ENCODE assay signal across 8 cellular contexts in the genomic region with DNA sequence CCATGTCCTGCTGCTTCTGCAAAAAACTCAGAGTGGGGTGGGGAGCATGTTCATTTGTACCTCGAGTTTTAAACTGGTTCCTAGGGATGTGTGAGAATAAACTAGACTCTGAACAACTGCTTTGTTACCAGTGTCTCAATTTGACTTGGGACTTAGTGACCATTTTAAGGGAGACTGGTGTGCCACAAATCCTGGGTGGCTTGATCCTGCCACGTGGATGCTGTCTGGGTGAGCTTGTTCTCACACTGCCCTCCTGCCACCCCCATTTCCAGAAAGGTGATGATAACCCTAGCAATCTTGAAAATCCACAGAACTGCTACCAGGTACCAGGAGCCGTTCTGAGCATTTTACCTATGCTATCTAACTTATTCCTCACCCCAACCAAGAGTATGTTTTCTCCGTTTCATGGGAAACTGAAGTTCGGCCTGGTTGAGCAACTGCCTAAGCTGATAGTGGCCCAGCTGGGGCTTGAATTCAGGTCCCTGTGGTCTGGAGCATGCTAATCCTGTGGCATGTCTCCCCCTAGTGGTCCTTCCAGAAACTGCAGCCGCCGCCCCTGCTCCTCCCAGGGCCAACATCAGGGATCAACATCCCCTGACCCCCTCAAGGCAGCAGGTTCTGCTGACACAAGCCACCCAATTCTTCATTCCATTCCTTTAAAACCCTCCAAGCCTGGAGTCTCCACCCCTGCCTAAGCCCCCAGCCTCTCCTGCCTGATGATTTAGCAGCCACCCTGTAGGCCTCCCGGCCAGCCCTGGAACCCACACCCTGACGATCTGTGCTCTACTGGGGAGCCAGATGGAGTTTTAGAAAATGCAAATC. TPM values are rescaled to one million over a fixed set of nuclear protein-coding genes. Genes with fewer than 3 reads are reported as not detected.
DNase-seq lines count a peak whose midpoint lies in the region; ATAC-seq, FAIRE-seq and TF ChIP-seq lines count a peak whose summit lies in the region.

No MANE protein-coding gene starts in this region.

- no peaks in the 10 kb centered on the region for H3K9me3 Mint-ChIP-seq in activated CD8-positive, alpha-beta T cell treated with anti-CD3 and anti-CD28 coated beads for 36 hours

- H3K27ac ChIP-seq in H1 (ENCODE audit: low read depth, low read length) = no peak overlapping the region

- no peak overlapping the region for H3K4ac ChIP-seq in H1 (replicated peaks; ENCODE audit: insufficient read length, low read depth, low read length)

- H3K4me3 ChIP-seq in H1 (ENCODE audit: extremely low read depth in 1 of 4, insufficient read depth in 2 of 4, low read depth in 3 of 4, low read length in 4 of 4) = no peak overlapping the region

- peak; percentile 56 for DNase-seq in NCI-H2196 (lab: John Stamatoyannopoulos, UW; ENCODE audit: unreplicated experiment)
- DNase-seq in NCI-H2196 treated with DMSO at 0.1 percent for 48 hours (lab: John Stamatoyannopoulos, UW; ENCODE audit: unreplicated experiment) = no peak
- peak; percentile 75 for DNase-seq in NCI-H82 (lab: John Stamatoyannopoulos, UW)
- DNase-seq in activated CD8-positive, alpha-beta T cell treated with anti-CD3 and anti-CD28 coated beads for 36 hours = peak; percentile 90
- DNase-seq in H1 (ENCODE audit: low read depth in 1 of 2, low spot score in 2 of 2) = peak; percentile 43 to 98
- DNase-seq in midbrain (lab: John Stamatoyannopoulos, UW) = peak; percentile 51
- DNase-seq in stimulated activated CD8-positive, alpha-beta memory T cell treated with anti-CD3 and anti-CD28 coated beads, Interleukin-7, amount 100 ng/mL, for 1 hour (ENCODE audit: low read depth in 2 of 2) = peak; percentile 57 to 77

- no peak overlapping the region for H3K23ac ChIP-seq in H1 (ENCODE audit: insufficient read length)

- no peaks in the 10 kb centered on the region for H3K27me3 ChIP-seq in H1 (replicated peaks in 1 of 4; ENCODE audit: control insufficient read depth in 3 of 4, extremely low read depth in 1 of 4, insufficient read depth in 3 of 4, low read length in 3 of 4)

- no peak overlapping the region for H2BK5ac ChIP-seq in H1 (ENCODE audit: low read depth, low read length)

- no peak overlapping the region for H2BK120ac ChIP-seq in H1 (replicated peaks; ENCODE audit: low read depth, low read length)

- H2BK15ac ChIP-seq in H1 (ENCODE audit: low read length) = no peak overlapping the region

- no peak for TF ChIP-seq POLR2A in H1 (IDR thresholded peaks at IDR 0.05; ENCODE audit: control extremely low read depth in 1 of 2, low read depth in 2 of 2, low read length in 2 of 2)

- WGBS in H1 (ENCODE audit: extremely low coverage in 1 of 2, insufficient coverage in 1 of 2, insufficient read length in 1 of 2, insufficient replicate concordance in 2 of 2, low coverage in 1 of 2, low lambda C conversion rate in 2 of 2, missing lambda C conversion rate in 1 of 2), 2 experiments = 60% methylated on average over 9 of the region's 9 CpGs; no CpG with 5 or more reads in 1 of the 2 experiments

- ATAC-seq in HG02759 (IDR thresholded peaks at IDR 0.05; ENCODE audit: unreplicated experiment) = peak; percentile 53
- peak; percentile 63 for ATAC-seq in activated CD8-positive, alpha-beta T cell treated with anti-CD3 and anti-CD28 coated beads for 36 hours

- H3K27me3 Mint-ChIP-seq in activated CD8-positive, alpha-beta T cell treated with anti-CD3 and anti-CD28 coated beads for 36 hours = no peaks in the 10 kb centered on the region

- H4K5ac ChIP-seq in H1 (ENCODE audit: insufficient read length, low read depth, low read length) = no peak overlapping the region

- H4K8ac ChIP-seq in H1 (ENCODE audit: extremely low read depth, insufficient read depth, low read length) = no peak overlapping the region

- H3K27ac Mint-ChIP-seq in activated CD8-positive, alpha-beta T cell treated with anti-CD3 and anti-CD28 coated beads for 36 hours = peak overlapping the region; percentile 27

- H3K4me2 ChIP-seq in H1 (ENCODE audit: insufficient read depth in 1 of 2, low read depth in 2 of 2, low read length in 2 of 2) = no peak overlapping the region

- no peaks in the 10 kb centered on the region for H3K36me3 Mint-ChIP-seq in activated CD8-positive, alpha-beta T cell treated with anti-CD3 and anti-CD28 coated beads for 36 hours (ENCODE audit: low read depth)

- no peak overlapping the region; the same call in 1 of the 2 replicates for H2BK12ac ChIP-seq in H1 (ENCODE audit: low read depth, low read length)

- H3K23me2 ChIP-seq in H1 (ENCODE audit: low read depth, low read length) = no peaks in the 10 kb centered on the region

- no peak overlapping the region for H2BK20ac ChIP-seq in H1 (ENCODE audit: low read length)

- no peak overlapping the region for H3K18ac ChIP-seq in H1 (ENCODE audit: extremely low read depth, low read length)

- CTCF ChIA-PET in activated CD8-positive, alpha-beta T cell treated with anti-CD3 and anti-CD28 coated beads for 36 hours (lab: Charles Lee) = interaction anchor here (0.6 to 4.0 kb wide), 81 partner anchors 8 to 623 kb away, joined by 3 to 45 read pairs (median 4); a partner anchor contains a TSS
- CTCF ChIA-PET in H1 (lab: Charles Lee; ENCODE audit: partially characterized antibody) = interaction anchor here (0.5 to 6.3 kb wide), 54 partner anchors 9 to 728 kb away, joined by 3 to 39 read pairs (median 4); a partner anchor contains a TSS

- FAIRE-seq in H1 (lab: Jason Lieb, UNC) = no peak

- POLR2A ChIA-PET in activated CD8-positive, alpha-beta T cell treated with anti-CD3 and anti-CD28 coated beads for 36 hours (lab: Charles Lee) = interaction anchor here (1.5 kb wide), 1 partner anchor 252 kb away, joined by 3 read pairs; no protein-coding TSS in a partner anchor
- POLR2A ChIA-PET in H1 (lab: Charles Lee; ENCODE audit: partially characterized antibody) = interaction anchor here (1.3 kb wide), 1 partner anchor 52 kb away, joined by 6 read pairs; a partner anchor contains a TSS

- intact Hi-C loops in activated CD8-positive, alpha-beta T cell treated with anti-CD3 and anti-CD28 coated beads for 36 hours (cut with micrococcal nuclease) = loop anchor here (5.0 to 10.0 kb wide), 3 partner anchors 172 to 312 kb away; a partner anchor contains a TSS

- H2AK5ac ChIP-seq in H1 (ENCODE audit: low read depth, low read length) = no peak overlapping the region

- no peak overlapping the region for H3K14ac ChIP-seq in H1 (ENCODE audit: insufficient read length)

- H3K9me3 ChIP-seq in H1 (ENCODE audit: insufficient read depth in 2 of 2, low read depth in 1 of 2, low read length in 1 of 2) = no peaks in the 10 kb centered on the region

- no peaks in the 10 kb centered on the region for H4K20me1 ChIP-seq in H1 (replicated peaks in 1 of 2; ENCODE audit: control insufficient read depth in 1 of 2, insufficient read depth in 2 of 2, low read length in 2 of 2)

- peak; percentile 91 to 92 for TF ChIP-seq RAD21 in H1 (IDR thresholded peaks at IDR 0.05 in 1 of 2, conservative IDR thresholded peaks at IDR 0.05 in 1 of 2; ENCODE audit: low read depth in 2 of 2, low read length in 2 of 2)

- no peak overlapping the region for H4K91ac ChIP-seq in H1 (replicated peaks; ENCODE audit: insufficient read length, low read length)

- peaks cover 32% of the 10 kb centered on the region for H3K4me1 Mint-ChIP-seq in activated CD8-positive, alpha-beta T cell treated with anti-CD3 and anti-CD28 coated beads for 36 hours (ENCODE audit: low read depth)

- TF ChIP-seq CTCF in activated CD8-positive, alpha-beta T cell treated with anti-CD3 and anti-CD28 coated beads for 36 hours (IDR thresholded peaks at IDR 0.05) = peak; percentile 99
- TF ChIP-seq CTCF in H1 (IDR thresholded peaks at IDR 0.05; ENCODE audit: control extremely low read depth in 1 of 3, insufficient read depth in 1 of 3, low read depth in 1 of 3, low read length in 3 of 3) = peak in 2 of 3 experiments; percentile 85 to 95; a peak in 3 of 4 replicates

- no peak overlapping the region for H3K9ac ChIP-seq in H1 (replicated peaks in 1 of 4; ENCODE audit: extremely low read depth in 1 of 4, low read depth in 3 of 4, low read length in 3 of 4)

- H3K4me3 Mint-ChIP-seq in activated CD8-positive, alpha-beta T cell treated with anti-CD3 and anti-CD28 coated beads for 36 hours = no peak overlapping the region

- no peaks in the 10 kb centered on the region for H3K79me2 ChIP-seq in H1 (ENCODE audit: control insufficient read depth in 1 of 2, insufficient read depth in 2 of 2, low read length in 2 of 2)

- no peaks in the 10 kb centered on the region for H3K79me1 ChIP-seq in H1 (ENCODE audit: low read depth, low read length)

- no peaks in the 10 kb centered on the region for H3K36me3 ChIP-seq in H1 (ENCODE audit: control insufficient read depth in 2 of 4, insufficient read depth in 4 of 4, low read length in 3 of 4)

- no peak for TF ChIP-seq EP300 in H1 (IDR thresholded peaks at IDR 0.05; ENCODE audit: borderline replicate concordance in 1 of 2, low read depth in 2 of 2, low read length in 2 of 2)

- H3K4me1 ChIP-seq in H1 (replicated peaks in 1 of 4; ENCODE audit: control insufficient read depth in 3 of 4, insufficient read depth in 4 of 4, low read length in 3 of 4) = no peaks in the 10 kb centered on the region; a peak in 1 of 7 replicates

- no peak overlapping the region for H2AFZ ChIP-seq in H1 (ENCODE audit: low read length)

- H3K56ac ChIP-seq in H1 (replicated peaks; ENCODE audit: insufficient read length, low read depth, low read length) = no peak overlapping the region

RNA-seq across cellular contexts. Expression of a gene that starts 2.8 kb away (rescaled TPM):
- total RNA-seq in activated CD8-positive, alpha-beta T cell treated with anti-CD3 and anti-CD28 coated beads for 36 hours = under 1 TPM; 0.25 to 0.98 TPM
- not detected in 2 replicates for total RNA-seq in H1 (2021; fragmentation: NEBNext Ultra II Directional; extraction: Animal tissue kit (Norgen Biotek cat#: 25700))
- polyA plus RNA-seq in H1 (2011; rRNA removed) = not detected in 2 replicates
- not detected for polyA plus RNA-seq in H1 (2011; cell fraction: cytosol; rRNA removed)
- polyA plus RNA-seq in H1 (2011; cell fraction: nucleus; rRNA removed) = not detected
- polyA plus RNA-seq in H1 (2012, experiment 1 of 2) = not detected in 4 replicates
- not detected for polyA plus RNA-seq in H1 (2012, experiment 2 of 2)
- polyA plus RNA-seq in H1 (2013, experiment 1 of 2) = not detected
- not detected for polyA plus RNA-seq in H1 (2013, experiment 2 of 2)
- not detected in 2 replicates for polyA minus RNA-seq in H1 (2011; rRNA and poly(A)+ RNA removed)
- not detected for polyA minus RNA-seq in H1 (2011; cell fraction: cytosol; rRNA and poly(A)+ RNA removed)
- polyA minus RNA-seq in H1 (2011; cell fraction: nucleus; rRNA and poly(A)+ RNA removed) = not detected

RNA-seq across cellular contexts. Expression of a gene that starts 10.3 kb away (rescaled TPM):
- 10 to 100 TPM; 61.5 to 64.1 TPM for total RNA-seq in activated CD8-positive, alpha-beta T cell treated with anti-CD3 and anti-CD28 coated beads for 36 hours
- not detected in 2 replicates for total RNA-seq in H1 (2021; fragmentation: NEBNext Ultra II Directional; extraction: Animal tissue kit (Norgen Biotek cat#: 25700))
- polyA plus RNA-seq in H1 (2011; rRNA removed) = not detected in 2 replicates
- not detected for polyA plus RNA-seq in H1 (2011; cell fraction: cytosol; rRNA removed)
- polyA plus RNA-seq in H1 (2011; cell fraction: nucleus; rRNA removed) = not detected
- polyA plus RNA-seq in H1 (2012, experiment 1 of 2) = not detected in 4 replicates
- not detected for polyA plus RNA-seq in H1 (2012, experiment 2 of 2)
- polyA plus RNA-seq in H1 (2013, experiment 1 of 2) = not detected
- not detected for polyA plus RNA-seq in H1 (2013, experiment 2 of 2)
- polyA minus RNA-seq in H1 (2011; rRNA and poly(A)+ RNA removed) = not detected in 2 replicates
- polyA minus RNA-seq in H1 (2011; cell fraction: cytosol; rRNA and poly(A)+ RNA removed) = not detected
- not detected for polyA minus RNA-seq in H1 (2011; cell fraction: nucleus; rRNA and poly(A)+ RNA removed)

RNA-seq across cellular contexts. Expression of a gene that starts 51.8 kb away (rescaled TPM):
- 1 to 10 TPM; 3.3 to 4.7 TPM for total RNA-seq in activated CD8-positive, alpha-beta T cell treated with anti-CD3 and anti-CD28 coated beads for 36 hours
- total RNA-seq in H1 (2021; fragmentation: NEBNext Ultra II Directional; extraction: Animal tissue kit (Norgen Biotek cat#: 25700)) = 2.4 and 3.8 TPM in 2 replicates
- polyA plus RNA-seq in H1 (2011; rRNA removed) = 2.3 and 3.4 TPM in 2 replicates
- 1.8 TPM for polyA plus RNA-seq in H1 (2011; cell fraction: cytosol; rRNA removed)
- 11.2 TPM for polyA plus RNA-seq in H1 (2011; cell fraction: nucleus; rRNA removed)
- polyA plus RNA-seq in H1 (2012, experiment 1 of 2) = 2.1 to 4.6 TPM (median 2.9 TPM) in 4 replicates
- 0.52 TPM for polyA plus RNA-seq in H1 (2012, experiment 2 of 2)
- polyA plus RNA-seq in H1 (2013, experiment 1 of 2) = 2.4 TPM
- polyA plus RNA-seq in H1 (2013, experiment 2 of 2) = 2.1 TPM
- 3.9 and 9.3 TPM in 2 replicates for polyA minus RNA-seq in H1 (2011; rRNA and poly(A)+ RNA removed)
- polyA minus RNA-seq in H1 (2011; cell fraction: cytosol; rRNA and poly(A)+ RNA removed) = not detected
- 4.6 TPM for polyA minus RNA-seq in H1 (2011; cell fraction: nucleus; rRNA and poly(A)+ RNA removed)

Comparison
In these comparisons a context has a peak if more than half of its experiments do, and no peak if none do; other contexts are left out.
1. RNA of a gene that starts 10.3 kb away (total RNA-seq): 61.5 to 64.1 TPM in activated CD8-positive, alpha-beta T cell treated with anti-CD3 and anti-CD28 coated beads for 36 hours; not detected in H1; every median in the first group is over 10 times any median in the second.